In the genomic region with DNA sequence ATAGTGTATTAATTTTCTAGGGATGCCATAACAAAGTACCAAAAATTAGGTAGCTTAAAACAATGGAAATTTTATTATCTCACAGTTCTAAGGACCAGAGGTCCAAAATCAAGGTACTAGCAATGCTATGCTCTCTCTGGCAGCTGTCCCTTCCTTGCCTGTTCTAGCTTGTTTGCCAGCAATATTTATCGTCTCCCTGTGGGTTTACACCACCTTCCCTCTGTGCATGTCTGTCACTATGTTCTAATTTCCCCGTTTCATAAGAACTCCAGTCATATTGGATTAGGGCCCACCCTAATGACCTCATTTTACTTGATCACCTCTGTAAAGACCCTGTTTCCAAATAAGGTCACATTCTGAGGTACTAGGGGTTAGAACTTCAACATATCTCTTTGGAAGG, we compare ENCODE assay signal across 24 cellular contexts.
DNase-seq lines count a peak whose midpoint lies in the region; ATAC-seq and TF ChIP-seq lines count a peak whose summit lies in the region.
"Had no signal": no experiment of that assay in that cellular context is flagged by ENCODE, and none has a peak within 500 bp of the region (broad histone marks: within the 10 kb centered on the region; RNA-seq: fewer than 3 reads in every experiment).

No MANE protein-coding gene starts in this region.

- ATAC-seq in Right ventricle myocardium superior (ENCODE audit: poor library complexity) (peak; percentile 33), GM19397 (IDR thresholded peaks at IDR 0.05; ENCODE audit: unreplicated experiment) (no peak)
- no peak for ATAC-seq in activated CD8-positive, alpha-beta T cell treated with anti-CD3 and anti-CD28 coated beads, Interleukin-2, amount 10 ng/mL, durations not matched to agents 7 days and 5 days
- ATAC-seq: activated CD4-positive, alpha-beta T cell treated with anti-CD3 and anti-CD28 coated beads for 36 hours; left colon; naive thymus-derived CD4-positive, alpha-beta T cell; sciatic nerve; T-cell had no signal

- DNase-seq in Right ventricle myocardium superior (no peak), cardiac septum (ENCODE audit: low spot score) (no peak), MCF 10A (ENCODE audit: unreplicated experiment) (peak; percentile 42), epithelial cell of prostate (ENCODE audit: low read depth, low spot score) (no peak), tibial artery (no peak), adrenal gland (no peak)
- DNase-seq in activated CD8-positive, alpha-beta T cell treated with anti-CD3 and anti-CD28 coated beads, Interleukin-2, amount 10 ng/mL, durations not matched to agents 7 days and 5 days, result no peak
- DNase-seq: ACHN; activated CD4-positive, alpha-beta T cell treated with anti-CD3 and anti-CD28 coated beads for 36 hours; activated naive CD4-positive, alpha-beta T cell treated with anti-CD3 and anti-CD28 coated beads for 36 hours; activated T-cell treated with anti-CD3 and anti-CD28 coated beads, Interleukin-2, amount 50 U/mL, for 48 hours; Calu3; heart left ventricle; left colon; naive thymus-derived CD4-positive, alpha-beta T cell; NCI-H187 treated with DMSO at 0.1 percent for 48 hours; NCI-H2227 treated with DMSO at 0.1 percent for 48 hours; NCI-H774; stimulated activated CD8-positive, alpha-beta memory T cell treated with anti-CD3 and anti-CD28 coated beads, Interleukin-4, amount 100 ng/mL, for 48 hours; T-cell had no signal

- H3K4me1 Mint-ChIP-seq in MCF 10A (ENCODE audit: insufficient read depth, unreplicated experiment), result peaks cover 15% of the 10 kb centered on the region
- H3K4me1 Mint-ChIP-seq in activated CD8-positive, alpha-beta T cell treated with anti-CD3 and anti-CD28 coated beads, Interleukin-2, amount 10 ng/mL, durations not matched to agents 7 days and 5 days (ENCODE audit: low read depth), result no peaks in the 10 kb centered on the region
- H3K4me1 Mint-ChIP-seq: activated CD4-positive, alpha-beta T cell treated with anti-CD3 and anti-CD28 coated beads for 36 hours; naive thymus-derived CD4-positive, alpha-beta T cell; T-cell had no signal

- H3K36me3 Mint-ChIP-seq in MCF 10A (ENCODE audit: insufficient read depth, unreplicated experiment), result no peaks in the 10 kb centered on the region
- H3K36me3 Mint-ChIP-seq in activated CD8-positive, alpha-beta T cell treated with anti-CD3 and anti-CD28 coated beads, Interleukin-2, amount 10 ng/mL, durations not matched to agents 7 days and 5 days (ENCODE audit: low read depth), result no peaks in the 10 kb centered on the region
- H3K36me3 Mint-ChIP-seq: naive thymus-derived CD4-positive, alpha-beta T cell; T-cell had no signal

- H3K27ac Mint-ChIP-seq in MCF 10A (ENCODE audit: low read depth, unreplicated experiment), result peak overlapping the region; percentile 61
- H3K27ac Mint-ChIP-seq in activated CD8-positive, alpha-beta T cell treated with anti-CD3 and anti-CD28 coated beads, Interleukin-2, amount 10 ng/mL, durations not matched to agents 7 days and 5 days, result no peak overlapping the region
- H3K27ac Mint-ChIP-seq: activated CD4-positive, alpha-beta T cell treated with anti-CD3 and anti-CD28 coated beads for 36 hours; activated naive CD4-positive, alpha-beta T cell treated with anti-CD3 and anti-CD28 coated beads for 36 hours; naive thymus-derived CD4-positive, alpha-beta T cell; T-cell had no signal

- POLR2A ChIA-PET in MCF 10A (lab: Yijun Ruan, JAX), result interaction anchor here (0.5 to 1.9 kb wide), 6 partner anchors 10 to 358 kb away, joined by 3 to 10 read pairs (median 4); partner anchors contain the start of gene TENT5A
- POLR2A ChIA-PET in activated CD8-positive, alpha-beta T cell treated with anti-CD3 and anti-CD28 coated beads, Interleukin-2, amount 10 ng/mL, durations not matched to agents 7 days and 5 days (lab: Charles Lee), result no interaction called here

- H3K4me3 ChIP-seq in tibial artery (no peak overlapping the region), adrenal gland (no peak overlapping the region)
- H3K4me3 ChIP-seq: BLaER1 treated with 17β-estradiol and CSF1 and Interleukin-3, amounts not matched to agents 10 nM and 100 nM; heart left ventricle had no signal

- H3K27me3 ChIP-seq in tibial artery (no peaks in the 10 kb centered on the region), adrenal gland (no peaks in the 10 kb centered on the region)
- H3K27me3 ChIP-seq: BLaER1 treated with 17β-estradiol and CSF1 and Interleukin-3, amounts not matched to agents 10 nM and 100 nM; heart left ventricle had no signal

- TF ChIP-seq POLR2A in adrenal gland (IDR thresholded peaks at IDR 0.05), result no peak

- H3K27ac ChIP-seq in epithelial cell of prostate (peak overlapping the region; percentile 45), tibial artery (peak overlapping the region; percentile 42 to 54), adrenal gland (no peak overlapping the region)
- H3K27ac ChIP-seq: BLaER1 treated with 17β-estradiol and CSF1 and Interleukin-3, amounts not matched to agents 10 nM and 100 nM; parathyroid adenoma had no signal

- no peaks in the 10 kb centered on the region for H3K9me3 Mint-ChIP-seq in MCF 10A (ENCODE audit: unreplicated experiment)
- H3K9me3 Mint-ChIP-seq in activated CD8-positive, alpha-beta T cell treated with anti-CD3 and anti-CD28 coated beads, Interleukin-2, amount 10 ng/mL, durations not matched to agents 7 days and 5 days (ENCODE audit: insufficient read depth), result no peaks in the 10 kb centered on the region
- H3K9me3 Mint-ChIP-seq: activated naive CD4-positive, alpha-beta T cell treated with anti-CD3 and anti-CD28 coated beads for 36 hours; T-cell had no signal

- peaks cover 0 to 40% (median 22%) of the 10 kb centered on the region in 4 donors for H3K4me1 ChIP-seq in tibial artery
- peaks cover 0 to 9% of the 10 kb centered on the region in 2 donors for H3K4me1 ChIP-seq in adrenal gland (replicated peaks in 1 of 2)
- H3K4me1 ChIP-seq: BLaER1 treated with 17β-estradiol and CSF1 and Interleukin-3, amounts not matched to agents 10 nM and 100 nM; parathyroid adenoma had no signal

- H3K4me3 Mint-ChIP-seq in MCF 10A (ENCODE audit: unreplicated experiment), result no peak overlapping the region
- H3K4me3 Mint-ChIP-seq in activated CD8-positive, alpha-beta T cell treated with anti-CD3 and anti-CD28 coated beads, Interleukin-2, amount 10 ng/mL, durations not matched to agents 7 days and 5 days, result no peak overlapping the region
- H3K4me3 Mint-ChIP-seq: activated CD4-positive, alpha-beta T cell treated with anti-CD3 and anti-CD28 coated beads for 36 hours; activated naive CD4-positive, alpha-beta T cell treated with anti-CD3 and anti-CD28 coated beads for 36 hours; naive thymus-derived CD4-positive, alpha-beta T cell; T-cell had no signal

- H3K36me3 ChIP-seq in tibial artery, result no peaks in the 10 kb centered on the region
- no peaks in the 10 kb centered on the region for H3K36me3 ChIP-seq in adrenal gland (replicated peaks in 1 of 2)
- H3K36me3 ChIP-seq: BLaER1 treated with 17β-estradiol and CSF1 and Interleukin-3, amounts not matched to agents 10 nM and 100 nM; heart left ventricle had no signal

- H3K9me3 ChIP-seq in tibial artery, result no peaks in the 10 kb centered on the region
- no peaks in the 10 kb centered on the region for H3K9me3 ChIP-seq in adrenal gland (replicated peaks in 1 of 3)
- H3K9me3 ChIP-seq: BLaER1 treated with 17β-estradiol and CSF1 and Interleukin-3, amounts not matched to agents 10 nM and 100 nM; heart left ventricle had no signal

- 57 to 75% (median 67%) methylated on average over 2 of the region's 2 CpGs for WGBS in adrenal gland, 4 donors

- TF ChIP-seq CTCF in MCF 10A (IDR thresholded peaks at IDR 0.05; ENCODE audit: unreplicated experiment) (no peak), tibial artery (IDR thresholded peaks at IDR 0.05) (no peak), adrenal gland (IDR thresholded peaks at IDR 0.05) (no peak)

- no peaks in the 10 kb centered on the region for H3K27me3 Mint-ChIP-seq in MCF 10A (ENCODE audit: insufficient read depth, unreplicated experiment)
- no peaks in the 10 kb centered on the region for H3K27me3 Mint-ChIP-seq in activated CD8-positive, alpha-beta T cell treated with anti-CD3 and anti-CD28 coated beads, Interleukin-2, amount 10 ng/mL, durations not matched to agents 7 days and 5 days (ENCODE audit: low read depth)

- BruUV-seq in MCF 10A (replicated peaks; lab: Mats Ljungman, UMichigan), result no TSS peak

- intact Hi-C loops in Right ventricle myocardium superior (cut with DNase I) (no loop called here), cardiac septum (cut with DNase I) (no loop called here), MCF 10A (cut with micrococcal nuclease) (no loop called here), tibial artery (cut with DNase I; ENCODE audit: low total_unique reads) (loop anchor here (5.0 kb wide), 1 partner anchor 1052 kb away; no protein-coding TSS in a partner anchor), adrenal gland (cut with DNase I) (no loop called here)

- CTCF ChIA-PET in MCF 10A (lab: Yijun Ruan, JAX), result interaction anchor here (4.0 kb wide), 1 partner anchor 9 kb away, joined by 31 read pairs; no protein-coding TSS in a partner anchor
- CTCF ChIA-PET in activated CD8-positive, alpha-beta T cell treated with anti-CD3 and anti-CD28 coated beads, Interleukin-2, amount 10 ng/mL, durations not matched to agents 7 days and 5 days (lab: Charles Lee), result no interaction called here

Comparison
In these comparisons a context has a peak if more than half of its experiments do, and no peak if none do; other contexts are left out.
1. H3K27ac ChIP-seq: peak in epithelial cell of prostate (single experiment) and tibial artery (2 of 2); none in adrenal gland (0 of 5).